Comparison of ENCODE assay signal across 1 cellular context in the genomic region with DNA sequence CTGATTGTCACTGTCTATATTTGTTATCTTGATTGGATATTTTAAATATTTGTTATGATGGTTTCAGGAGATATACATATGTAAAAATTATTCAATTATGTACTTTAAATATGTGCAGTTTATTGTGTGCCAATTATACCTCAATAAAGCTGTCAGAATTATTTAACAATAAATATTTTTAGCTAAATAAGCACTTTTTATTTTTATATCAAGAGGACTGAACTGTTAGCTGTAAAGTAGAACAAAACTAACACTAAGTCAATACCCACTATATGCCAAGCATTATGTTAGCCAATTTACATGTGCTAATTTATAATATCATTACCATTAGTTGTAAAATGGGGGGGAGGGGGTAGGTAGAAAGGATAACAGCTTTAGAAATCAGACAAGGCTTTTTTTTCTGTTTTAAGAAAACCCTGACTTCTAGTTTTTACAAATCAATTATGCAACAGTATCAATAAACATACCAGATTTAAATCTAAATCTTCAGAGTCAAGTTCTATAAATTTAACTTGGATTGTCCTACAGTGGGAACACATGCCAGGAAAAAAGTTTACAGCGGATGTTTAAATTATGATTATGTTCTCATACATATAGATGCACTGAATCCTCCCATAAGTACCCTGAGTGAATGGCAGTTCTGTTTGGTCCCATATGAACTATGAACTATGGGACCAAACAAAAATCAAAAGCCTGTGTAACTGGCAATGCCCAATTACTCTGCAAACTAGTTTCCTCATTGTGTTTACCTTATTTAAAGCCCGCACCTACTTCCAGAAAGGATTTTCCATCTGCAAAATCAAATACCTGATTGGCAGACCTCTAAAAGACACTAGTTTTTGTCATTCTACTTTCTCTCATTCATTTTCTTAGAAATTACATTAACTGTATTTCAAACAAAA.
A peak's percentile ranks its signal among the peaks of the same experiment; 100 is the strongest.
TF ChIP-seq lines count a peak whose summit lies in the region.

No MANE protein-coding gene starts in this region.

TF ChIP-seq in HepG2, 621 proteins besides CTCF, POLR2A, EP300 and RAD21 (continues in another document):
- TF ChIP-seq, protein P1, sequence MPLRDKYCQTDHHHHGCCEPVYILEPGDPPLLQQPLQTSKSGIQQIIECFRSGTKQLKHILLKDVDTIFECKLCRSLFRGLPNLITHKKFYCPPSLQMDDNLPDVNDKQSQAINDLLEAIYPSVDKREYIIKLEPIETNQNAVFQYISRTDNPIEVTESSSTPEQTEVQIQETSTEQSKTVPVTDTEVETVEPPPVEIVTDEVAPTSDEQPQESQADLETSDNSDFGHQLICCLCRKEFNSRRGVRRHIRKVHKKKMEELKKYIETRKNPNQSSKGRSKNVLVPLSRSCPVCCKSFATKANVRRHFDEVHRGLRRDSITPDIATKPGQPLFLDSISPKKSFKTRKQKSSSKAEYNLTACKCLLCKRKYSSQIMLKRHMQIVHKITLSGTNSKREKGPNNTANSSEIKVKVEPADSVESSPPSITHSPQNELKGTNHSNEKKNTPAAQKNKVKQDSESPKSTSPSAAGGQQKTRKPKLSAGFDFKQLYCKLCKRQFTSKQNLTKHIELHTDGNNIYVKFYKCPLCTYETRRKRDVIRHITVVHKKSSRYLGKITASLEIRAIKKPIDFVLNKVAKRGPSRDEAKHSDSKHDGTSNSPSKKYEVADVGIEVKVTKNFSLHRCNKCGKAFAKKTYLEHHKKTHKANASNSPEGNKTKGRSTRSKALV (CRISPR knock-in tag; IDR thresholded peaks at IDR 0.05): peak; percentile 60; the same call in 1 of the 2 replicates
- TF ChIP-seq MIXL1 (CRISPR knock-in tag; IDR thresholded peaks at IDR 0.05) (peak; percentile 99), ZC3H13 (CRISPR knock-in tag; IDR thresholded peaks at IDR 0.05) (no peak), SMYD3 (CRISPR knock-in tag; IDR thresholded peaks at IDR 0.05) (peak; percentile 79; the same call in 1 of the 2 replicates), ELF1 (CRISPR knock-in tag; IDR thresholded peaks at IDR 0.05) (peak; percentile 47; the same call in 1 of the 2 replicates), HDAC1 (CRISPR knock-in tag; IDR thresholded peaks at IDR 0.05) (peak; percentile 72), SOX13 (IDR thresholded peaks at IDR 0.05) (no peak), SOX13 (CRISPR knock-in tag; conservative IDR thresholded peaks at IDR 0.05 in 1 of 2, IDR thresholded peaks at IDR 0.05 in 1 of 2) (peak in 1 of 2 experiments; percentile 94; a peak in 2 of 4 replicates), ONECUT2 (CRISPR knock-in tag; IDR thresholded peaks at IDR 0.05) (peak; percentile 62; the same call in 1 of the 2 replicates), MED13 (CRISPR knock-in tag; IDR thresholded peaks at IDR 0.05) (0 out of 2 replicates have a peak, but pooled peaks have one; percentile 50), KLF11 (CRISPR knock-in tag; IDR thresholded peaks at IDR 0.05) (0 out of 2 replicates have a peak, but pooled peaks have one; percentile 58), ZNF142 (CRISPR knock-in tag; IDR thresholded peaks at IDR 0.05) (0 out of 2 replicates have a peak, but pooled peaks have one; percentile 44), ZNF878 (CRISPR knock-in tag; IDR thresholded peaks at IDR 0.05) (peak; percentile 46; the same call in 1 of the 2 replicates), SAP130 (CRISPR knock-in tag; IDR thresholded peaks at IDR 0.05; ENCODE audit: low read depth) (peak; percentile 89), RAD51 (IDR thresholded peaks at IDR 0.05; ENCODE audit: borderline replicate concordance) (no peak), TBX2 (CRISPR knock-in tag; IDR thresholded peaks at IDR 0.05; ENCODE audit: borderline replicate concordance) (peak; percentile 85), SAFB2 (CRISPR knock-in tag; IDR thresholded peaks at IDR 0.05; ENCODE audit: borderline replicate concordance, low read depth) (no peak), HOXA5 (CRISPR knock-in tag; IDR thresholded peaks at IDR 0.05) (peak; percentile 88), ZNF556 (CRISPR knock-in tag; IDR thresholded peaks at IDR 0.05; ENCODE audit: borderline replicate concordance) (no peak), NR2C2 (CRISPR knock-in tag; IDR thresholded peaks at IDR 0.05; ENCODE audit: borderline replicate concordance) (peak; percentile 54; the same call in 1 of the 2 replicates), HDAC6 (IDR thresholded peaks at IDR 0.05; ENCODE audit: low read depth, low read length) (0 out of 2 replicates have a peak, but pooled peaks have one; percentile 72)
- TF ChIP-seq, protein P2, sequence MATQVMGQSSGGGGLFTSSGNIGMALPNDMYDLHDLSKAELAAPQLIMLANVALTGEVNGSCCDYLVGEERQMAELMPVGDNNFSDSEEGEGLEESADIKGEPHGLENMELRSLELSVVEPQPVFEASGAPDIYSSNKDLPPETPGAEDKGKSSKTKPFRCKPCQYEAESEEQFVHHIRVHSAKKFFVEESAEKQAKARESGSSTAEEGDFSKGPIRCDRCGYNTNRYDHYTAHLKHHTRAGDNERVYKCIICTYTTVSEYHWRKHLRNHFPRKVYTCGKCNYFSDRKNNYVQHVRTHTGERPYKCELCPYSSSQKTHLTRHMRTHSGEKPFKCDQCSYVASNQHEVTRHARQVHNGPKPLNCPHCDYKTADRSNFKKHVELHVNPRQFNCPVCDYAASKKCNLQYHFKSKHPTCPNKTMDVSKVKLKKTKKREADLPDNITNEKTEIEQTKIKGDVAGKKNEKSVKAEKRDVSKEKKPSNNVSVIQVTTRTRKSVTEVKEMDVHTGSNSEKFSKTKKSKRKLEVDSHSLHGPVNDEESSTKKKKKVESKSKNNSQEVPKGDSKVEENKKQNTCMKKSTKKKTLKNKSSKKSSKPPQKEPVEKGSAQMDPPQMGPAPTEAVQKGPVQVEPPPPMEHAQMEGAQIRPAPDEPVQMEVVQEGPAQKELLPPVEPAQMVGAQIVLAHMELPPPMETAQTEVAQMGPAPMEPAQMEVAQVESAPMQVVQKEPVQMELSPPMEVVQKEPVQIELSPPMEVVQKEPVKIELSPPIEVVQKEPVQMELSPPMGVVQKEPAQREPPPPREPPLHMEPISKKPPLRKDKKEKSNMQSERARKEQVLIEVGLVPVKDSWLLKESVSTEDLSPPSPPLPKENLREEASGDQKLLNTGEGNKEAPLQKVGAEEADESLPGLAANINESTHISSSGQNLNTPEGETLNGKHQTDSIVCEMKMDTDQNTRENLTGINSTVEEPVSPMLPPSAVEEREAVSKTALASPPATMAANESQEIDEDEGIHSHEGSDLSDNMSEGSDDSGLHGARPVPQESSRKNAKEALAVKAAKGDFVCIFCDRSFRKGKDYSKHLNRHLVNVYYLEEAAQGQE (IDR thresholded peaks at IDR 0.05; ENCODE audit: borderline replicate concordance in 1 of 2, low read depth in 1 of 2, low read length in 2 of 2): no peak
- TF ChIP-seq, protein P3, sequence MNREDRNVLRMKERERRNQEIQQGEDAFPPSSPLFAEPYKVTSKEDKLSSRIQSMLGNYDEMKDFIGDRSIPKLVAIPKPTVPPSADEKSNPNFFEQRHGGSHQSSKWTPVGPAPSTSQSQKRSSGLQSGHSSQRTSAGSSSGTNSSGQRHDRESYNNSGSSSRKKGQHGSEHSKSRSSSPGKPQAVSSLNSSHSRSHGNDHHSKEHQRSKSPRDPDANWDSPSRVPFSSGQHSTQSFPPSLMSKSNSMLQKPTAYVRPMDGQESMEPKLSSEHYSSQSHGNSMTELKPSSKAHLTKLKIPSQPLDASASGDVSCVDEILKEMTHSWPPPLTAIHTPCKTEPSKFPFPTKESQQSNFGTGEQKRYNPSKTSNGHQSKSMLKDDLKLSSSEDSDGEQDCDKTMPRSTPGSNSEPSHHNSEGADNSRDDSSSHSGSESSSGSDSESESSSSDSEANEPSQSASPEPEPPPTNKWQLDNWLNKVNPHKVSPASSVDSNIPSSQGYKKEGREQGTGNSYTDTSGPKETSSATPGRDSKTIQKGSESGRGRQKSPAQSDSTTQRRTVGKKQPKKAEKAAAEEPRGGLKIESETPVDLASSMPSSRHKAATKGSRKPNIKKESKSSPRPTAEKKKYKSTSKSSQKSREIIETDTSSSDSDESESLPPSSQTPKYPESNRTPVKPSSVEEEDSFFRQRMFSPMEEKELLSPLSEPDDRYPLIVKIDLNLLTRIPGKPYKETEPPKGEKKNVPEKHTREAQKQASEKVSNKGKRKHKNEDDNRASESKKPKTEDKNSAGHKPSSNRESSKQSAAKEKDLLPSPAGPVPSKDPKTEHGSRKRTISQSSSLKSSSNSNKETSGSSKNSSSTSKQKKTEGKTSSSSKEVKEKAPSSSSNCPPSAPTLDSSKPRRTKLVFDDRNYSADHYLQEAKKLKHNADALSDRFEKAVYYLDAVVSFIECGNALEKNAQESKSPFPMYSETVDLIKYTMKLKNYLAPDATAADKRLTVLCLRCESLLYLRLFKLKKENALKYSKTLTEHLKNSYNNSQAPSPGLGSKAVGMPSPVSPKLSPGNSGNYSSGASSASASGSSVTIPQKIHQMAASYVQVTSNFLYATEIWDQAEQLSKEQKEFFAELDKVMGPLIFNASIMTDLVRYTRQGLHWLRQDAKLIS (CRISPR knock-in tag; IDR thresholded peaks at IDR 0.05): no peak
- TF ChIP-seq, protein P4, sequence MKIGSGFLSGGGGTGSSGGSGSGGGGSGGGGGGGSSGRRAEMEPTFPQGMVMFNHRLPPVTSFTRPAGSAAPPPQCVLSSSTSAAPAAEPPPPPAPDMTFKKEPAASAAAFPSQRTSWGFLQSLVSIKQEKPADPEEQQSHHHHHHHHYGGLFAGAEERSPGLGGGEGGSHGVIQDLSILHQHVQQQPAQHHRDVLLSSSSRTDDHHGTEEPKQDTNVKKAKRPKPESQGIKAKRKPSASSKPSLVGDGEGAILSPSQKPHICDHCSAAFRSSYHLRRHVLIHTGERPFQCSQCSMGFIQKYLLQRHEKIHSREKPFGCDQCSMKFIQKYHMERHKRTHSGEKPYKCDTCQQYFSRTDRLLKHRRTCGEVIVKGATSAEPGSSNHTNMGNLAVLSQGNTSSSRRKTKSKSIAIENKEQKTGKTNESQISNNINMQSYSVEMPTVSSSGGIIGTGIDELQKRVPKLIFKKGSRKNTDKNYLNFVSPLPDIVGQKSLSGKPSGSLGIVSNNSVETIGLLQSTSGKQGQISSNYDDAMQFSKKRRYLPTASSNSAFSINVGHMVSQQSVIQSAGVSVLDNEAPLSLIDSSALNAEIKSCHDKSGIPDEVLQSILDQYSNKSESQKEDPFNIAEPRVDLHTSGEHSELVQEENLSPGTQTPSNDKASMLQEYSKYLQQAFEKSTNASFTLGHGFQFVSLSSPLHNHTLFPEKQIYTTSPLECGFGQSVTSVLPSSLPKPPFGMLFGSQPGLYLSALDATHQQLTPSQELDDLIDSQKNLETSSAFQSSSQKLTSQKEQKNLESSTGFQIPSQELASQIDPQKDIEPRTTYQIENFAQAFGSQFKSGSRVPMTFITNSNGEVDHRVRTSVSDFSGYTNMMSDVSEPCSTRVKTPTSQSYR (CRISPR knock-in tag; IDR thresholded peaks at IDR 0.05; ENCODE audit: borderline replicate concordance): 0 out of 2 replicates have a peak, but pooled peaks have one; percentile 41
- TF ChIP-seq, protein P5, sequence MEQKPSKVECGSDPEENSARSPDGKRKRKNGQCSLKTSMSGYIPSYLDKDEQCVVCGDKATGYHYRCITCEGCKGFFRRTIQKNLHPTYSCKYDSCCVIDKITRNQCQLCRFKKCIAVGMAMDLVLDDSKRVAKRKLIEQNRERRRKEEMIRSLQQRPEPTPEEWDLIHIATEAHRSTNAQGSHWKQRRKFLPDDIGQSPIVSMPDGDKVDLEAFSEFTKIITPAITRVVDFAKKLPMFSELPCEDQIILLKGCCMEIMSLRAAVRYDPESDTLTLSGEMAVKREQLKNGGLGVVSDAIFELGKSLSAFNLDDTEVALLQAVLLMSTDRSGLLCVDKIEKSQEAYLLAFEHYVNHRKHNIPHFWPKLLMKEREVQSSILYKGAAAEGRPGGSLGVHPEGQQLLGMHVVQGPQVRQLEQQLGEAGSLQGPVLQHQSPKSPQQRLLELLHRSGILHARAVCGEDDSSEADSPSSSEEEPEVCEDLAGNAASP (CRISPR knock-in tag; IDR thresholded peaks at IDR 0.05; ENCODE audit: borderline replicate concordance): peak; percentile 93; the same call in 1 of the 2 replicates
